In the genomic region with DNA sequence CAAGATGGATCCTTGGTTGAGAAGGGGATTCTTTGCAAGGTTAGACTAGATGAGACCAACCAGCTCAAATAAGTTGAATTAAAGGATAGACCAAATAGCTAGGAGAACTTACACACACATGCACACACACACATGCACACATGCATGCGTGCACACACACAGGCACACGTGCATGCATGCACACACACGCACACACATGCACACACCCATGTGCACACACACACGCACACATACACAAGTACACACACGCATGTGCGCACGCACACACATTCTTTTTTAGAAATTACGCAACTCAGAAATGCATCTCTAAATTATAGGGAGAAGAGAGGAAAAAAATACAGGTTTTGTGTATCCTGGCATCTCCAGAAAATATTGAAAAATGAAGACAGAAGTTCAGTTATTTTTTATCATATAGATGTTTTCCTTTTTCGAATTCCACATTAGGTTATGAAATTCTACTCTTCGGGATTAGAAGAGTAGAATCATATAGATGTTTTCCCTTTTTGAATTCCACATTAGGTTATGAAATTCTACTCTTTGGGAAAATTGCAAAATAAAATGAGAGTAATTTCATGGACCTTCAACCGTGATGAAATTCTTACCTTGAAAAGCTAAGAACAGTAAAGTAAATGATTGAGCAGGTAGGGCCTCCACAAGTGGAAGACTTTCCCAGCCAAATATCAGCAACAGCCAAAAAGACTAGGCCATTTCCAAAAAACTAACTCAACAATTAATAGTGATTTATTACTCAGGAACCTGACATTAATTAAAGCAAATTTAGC, we compare ENCODE assay signal across 2 cellular contexts.
TF ChIP-seq lines count a peak whose summit lies in the region.

No MANE protein-coding gene starts in this region.

TF ChIP-seq in endothelial cell of umbilical vein, 7 proteins besides CTCF, POLR2A, EP300 and RAD21 (continued from another document):
- TF ChIP-seq, protein P1, sequence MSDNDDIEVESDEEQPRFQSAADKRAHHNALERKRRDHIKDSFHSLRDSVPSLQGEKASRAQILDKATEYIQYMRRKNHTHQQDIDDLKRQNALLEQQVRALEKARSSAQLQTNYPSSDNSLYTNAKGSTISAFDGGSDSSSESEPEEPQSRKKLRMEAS (IDR thresholded peaks at IDR 0.05; ENCODE audit: insufficient read depth, insufficient read length): peak; percentile 16

TF ChIP-seq in HEK293T, 16 proteins besides CTCF, POLR2A, EP300 and RAD21 (continued from another document):
- TF ChIP-seq, protein P2, sequence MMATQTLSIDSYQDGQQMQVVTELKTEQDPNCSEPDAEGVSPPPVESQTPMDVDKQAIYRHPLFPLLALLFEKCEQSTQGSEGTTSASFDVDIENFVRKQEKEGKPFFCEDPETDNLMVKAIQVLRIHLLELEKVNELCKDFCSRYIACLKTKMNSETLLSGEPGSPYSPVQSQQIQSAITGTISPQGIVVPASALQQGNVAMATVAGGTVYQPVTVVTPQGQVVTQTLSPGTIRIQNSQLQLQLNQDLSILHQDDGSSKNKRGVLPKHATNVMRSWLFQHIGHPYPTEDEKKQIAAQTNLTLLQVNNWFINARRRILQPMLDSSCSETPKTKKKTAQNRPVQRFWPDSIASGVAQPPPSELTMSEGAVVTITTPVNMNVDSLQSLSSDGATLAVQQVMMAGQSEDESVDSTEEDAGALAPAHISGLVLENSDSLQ (IDR thresholded peaks at IDR 0.05): no peak
- TF ChIP-seq SP1 (IDR thresholded peaks at IDR 0.05) (no peak), SUZ12 (IDR thresholded peaks at IDR 0.05) (no peak), NFRKB (IDR thresholded peaks at IDR 0.05) (no peak), L3MBTL2 (conservative IDR thresholded peaks at IDR 0.05) (no peak), ELF4 (IDR thresholded peaks at IDR 0.05) (no peak), BHLHE40 (IDR thresholded peaks at IDR 0.05; ENCODE audit: borderline replicate concordance) (no peak), ZNF384 (IDR thresholded peaks at IDR 0.05) (no peak), FOXA1 (IDR thresholded peaks at IDR 0.05) (no peak), LEF1 (IDR thresholded peaks at IDR 0.05; ENCODE audit: borderline replicate concordance) (no peak), FOXK2 (IDR thresholded peaks at IDR 0.05) (no peak), TARDBP (IDR thresholded peaks at IDR 0.05) (no peak), ARNT (IDR thresholded peaks at IDR 0.05) (no peak), CTBP1 (IDR thresholded peaks at IDR 0.05; ENCODE audit: borderline replicate concordance) (no peak)
